Comparison of ENCODE assay signal across 12 cellular contexts in genomic region chr2:196238836-196239380, GRCh38.
DNase-seq lines count a peak whose midpoint lies in the region; ATAC-seq and TF ChIP-seq lines count a peak whose summit lies in the region.
"Had no signal": no experiment of that assay in that cellular context is flagged by ENCODE, and none has a peak within 500 bp of the region (broad histone marks: within the 10 kb centered on the region; RNA-seq: fewer than 3 reads in every experiment).

No MANE protein-coding gene starts in this region.

- H3K27me3 ChIP-seq in Peyer's patch = no peaks in the 10 kb centered on the region
- no peaks in the 10 kb centered on the region for H3K27me3 ChIP-seq in spleen (replicated peaks in 1 of 7)
- H3K27me3 ChIP-seq: cardiac muscle cell had no signal

- H3K4me1 Mint-ChIP-seq in activated T-cell treated with anti-CD3 and anti-CD28 coated beads, Interleukin-2, amount 50 U/mL, for 4 hours (ENCODE audit: low read depth) = peaks cover 88% of the 10 kb centered on the region
- H3K4me1 Mint-ChIP-seq in endothelial cell (ENCODE audit: unreplicated experiment) = peaks cover 35% of the 10 kb centered on the region

- peak overlapping the region; percentile 77 to 82 (median 80) for H3K27ac ChIP-seq in Peyer's patch
- peak overlapping the region; percentile 80 to 96 (median 92) for H3K27ac ChIP-seq in spleen
- H3K27ac ChIP-seq: cardiac muscle cell had no signal

- no peaks in the 10 kb centered on the region for H3K27me3 Mint-ChIP-seq in activated T-cell treated with anti-CD3 and anti-CD28 coated beads, Interleukin-2, amount 50 U/mL, for 4 hours (ENCODE audit: low read depth)
- H3K27me3 Mint-ChIP-seq in endothelial cell (ENCODE audit: unreplicated experiment) = no peaks in the 10 kb centered on the region

- peak overlapping the region; percentile 20 for H3K4me3 Mint-ChIP-seq in activated T-cell treated with anti-CD3 and anti-CD28 coated beads, Interleukin-2, amount 50 U/mL, for 4 hours
- H3K4me3 Mint-ChIP-seq in endothelial cell (ENCODE audit: unreplicated experiment) = peak overlapping the region; percentile 73

- no peak for ATAC-seq in activated T-cell treated with anti-CD3 and anti-CD28 coated beads, Interleukin-2, amount 50 U/mL, for 4 hours
- no peak for ATAC-seq in GM19463 (IDR thresholded peaks at IDR 0.05; ENCODE audit: unreplicated experiment)

- WGBS in spleen, 5 donors = 70 to 93% (median 83%) methylated on average over 2 of the region's 2 CpGs

- H3K36me3 ChIP-seq in Peyer's patch (no peaks in the 10 kb centered on the region), spleen (peaks cover 0 to 15% (median 0%) of the 10 kb centered on the region in 6 donors)
- H3K36me3 ChIP-seq: cardiac muscle cell had no signal

- H3K4me1 ChIP-seq in Peyer's patch (peaks cover 3 to 28% (median 14%) of the 10 kb centered on the region in 4 donors), spleen (peaks cover 47 to 97% (median 75%) of the 10 kb centered on the region in 6 donors)

- H3K4me3 ChIP-seq in Peyer's patch (no peak overlapping the region), spleen (peak overlapping the region in 1 of 8 donors; percentile 56)
- H3K4me3 ChIP-seq: cardiac muscle cell had no signal

- TF ChIP-seq CTCF in Peyer's patch (IDR thresholded peaks at IDR 0.05) (no peak), endothelial cell (IDR thresholded peaks at IDR 0.05; ENCODE audit: unreplicated experiment) (no peak), spleen (IDR thresholded peaks at IDR 0.05 in 8 of 11, conservative IDR thresholded peaks at IDR 0.05 in 3 of 11) (no peak)

- H3K36me3 Mint-ChIP-seq in activated T-cell treated with anti-CD3 and anti-CD28 coated beads, Interleukin-2, amount 50 U/mL, for 4 hours (ENCODE audit: insufficient read depth) = no peaks in the 10 kb centered on the region
- peaks cover 28% of the 10 kb centered on the region for H3K36me3 Mint-ChIP-seq in endothelial cell (ENCODE audit: low read depth, unreplicated experiment)

- H3K9me3 Mint-ChIP-seq in activated T-cell treated with anti-CD3 and anti-CD28 coated beads, Interleukin-2, amount 50 U/mL, for 4 hours = no peaks in the 10 kb centered on the region
- no peaks in the 10 kb centered on the region for H3K9me3 Mint-ChIP-seq in endothelial cell (ENCODE audit: unreplicated experiment)

- intact Hi-C loops in spleen (cut with DNase I; ENCODE audit: low total_unique reads) = no loop called here

- H3K27ac Mint-ChIP-seq in endothelial cell (ENCODE audit: unreplicated experiment) = peak overlapping the region; percentile 99

- H3K9me3 ChIP-seq in Peyer's patch (no peaks in the 10 kb centered on the region), spleen (no peaks in the 10 kb centered on the region)

- TF ChIP-seq POLR2A in Peyer's patch (IDR thresholded peaks at IDR 0.05) (no peak), spleen (IDR thresholded peaks at IDR 0.05) (no peak)

- no peak for DNase-seq in activated T-cell treated with anti-CD3 and anti-CD28 coated beads, Interleukin-2, amount 50 U/mL, for 4 hours
- no peak for DNase-seq in activated T-cell treated with anti-CD3 and anti-CD28 coated beads, Interleukin-2, amount 50 U/mL, for 48 hours
- DNase-seq in Peyer's patch (no peak), endothelial cell (ENCODE audit: low spot score) (no peak), spleen (no peak), retina (no peak), inferior parietal cortex (ENCODE audit: extremely low spot score) (no peak)
- DNase-seq: NCI-H1105, NCI-H526 treated with DMSO at 0.1 percent for 48 hours, nucleus accumbens had no signal
